ENCODE assay signal across 9 cellular contexts in genomic region chr4:78937837-78938236, GRCh38. TPM values are rescaled to one million over a fixed set of nuclear protein-coding genes. Genes with fewer than 3 reads are reported as not detected.
DNase-seq lines count a peak whose midpoint lies in the region; ATAC-seq and TF ChIP-seq lines count a peak whose summit lies in the region.
"Had no signal": no experiment of that assay in that cellular context is flagged by ENCODE, and none has a peak within 500 bp of the region (broad histone marks: within the 10 kb centered on the region; RNA-seq: fewer than 3 reads in every experiment).

No MANE protein-coding gene starts in this region.

- ATAC-seq in GM23338 (no peak), GM21576 (IDR thresholded peaks at IDR 0.05; ENCODE audit: unreplicated experiment) (no peak)
- ATAC-seq: Panc1 had no signal

- no peak overlapping the region for H2AFZ ChIP-seq in GM23338

- peaks cover 3% of the 10 kb centered on the region; the same call in 1 of the 3 replicates for H3K36me3 Mint-ChIP-seq in GM23338 (ENCODE audit: low read depth)
- H3K36me3 Mint-ChIP-seq in activated CD4-positive, alpha-beta memory T cell treated with anti-CD3 and anti-CD28 coated beads for 36 hours, result peaks cover 3% of the 10 kb centered on the region

- peaks cover 10% of the 10 kb centered on the region for H3K27me3 Mint-ChIP-seq in GM23338 (ENCODE audit: insufficient read depth, low read depth, poor library complexity)
- H3K27me3 Mint-ChIP-seq in activated CD4-positive, alpha-beta memory T cell treated with anti-CD3 and anti-CD28 coated beads for 36 hours, result peaks cover 7% of the 10 kb centered on the region

- peak overlapping the region; percentile 70 for H3K4me3 ChIP-seq in GM23338
- H3K4me3 ChIP-seq in iPS-18a (ENCODE audit: low read length), result peak overlapping the region; percentile 79

- peaks cover 18% of the 10 kb centered on the region for H3K79me2 ChIP-seq in GM23338 (replicated peaks; ENCODE audit: insufficient read depth)

- H3K36me3 ChIP-seq in GM23338 (ENCODE audit: insufficient read depth), result no peaks in the 10 kb centered on the region; the same call in 1 of the 2 replicates
- H3K36me3 ChIP-seq in iPS-18a (ENCODE audit: control insufficient read depth, low read depth, low read length), result peaks cover 3% of the 10 kb centered on the region

- H4K20me1 ChIP-seq in GM23338 (replicated peaks; ENCODE audit: insufficient read depth), result peaks cover 3% of the 10 kb centered on the region; the same call in 1 of the 2 replicates

- peak overlapping the region; percentile 94 for H3K4me2 ChIP-seq in GM23338

- H3K9ac ChIP-seq in iPS-18a (ENCODE audit: low read length), result no peak overlapping the region

- peaks cover 35% of the 10 kb centered on the region for H3K4me1 Mint-ChIP-seq in GM23338
- peaks cover 36% of the 10 kb centered on the region for H3K4me1 Mint-ChIP-seq in activated CD4-positive, alpha-beta memory T cell treated with anti-CD3 and anti-CD28 coated beads for 36 hours (ENCODE audit: low read depth)

- H3K9me2 ChIP-seq in GM23338 (ENCODE audit: insufficient read depth), result no peaks in the 10 kb centered on the region

- no peaks in the 10 kb centered on the region for H3K9me3 ChIP-seq in iPS-18a (ENCODE audit: control insufficient read depth, low read depth, low read length)

- POLR2A ChIA-PET in activated CD4-positive, alpha-beta memory T cell treated with anti-CD3 and anti-CD28 coated beads for 36 hours (lab: Charles Lee), result interaction anchor here (1.7 kb wide), 1 partner anchor 1122 kb away, joined by 3 read pairs; no protein-coding TSS in a partner anchor

- H3K27me3 ChIP-seq in GM23338 (ENCODE audit: insufficient read depth) (peaks cover 19% of the 10 kb centered on the region), iPS-18a (ENCODE audit: control insufficient read depth, insufficient read depth, low read length) (peaks cover 27% of the 10 kb centered on the region)

- H3K4me3 Mint-ChIP-seq in GM23338, result peak overlapping the region; percentile 42
- H3K4me3 Mint-ChIP-seq in activated CD4-positive, alpha-beta memory T cell treated with anti-CD3 and anti-CD28 coated beads for 36 hours, result peak overlapping the region; percentile 54

- DNase-seq in A172 (ENCODE audit: low spot score) (peak; percentile 44), GM23338 (ENCODE audit: low spot score) (no peak), NAMALWA (ENCODE audit: low spot score) (no peak), posterior vena cava (ENCODE audit: low spot score) (no peak), retina (no peak)
- no peak for DNase-seq in activated CD4-positive, alpha-beta memory T cell treated with anti-CD3 and anti-CD28 coated beads for 36 hours

- CTCF ChIA-PET in activated CD4-positive, alpha-beta memory T cell treated with anti-CD3 and anti-CD28 coated beads for 36 hours (lab: Charles Lee), result interaction anchor here (2.9 kb wide), 1 partner anchor 15 kb away, joined by 11 read pairs; no protein-coding TSS in a partner anchor

- TF ChIP-seq CTCF in GM23338 (conservative IDR thresholded peaks at IDR 0.05; ENCODE audit: low read depth in 2 of 2), result no peak

- no peak overlapping the region for H3K27ac Mint-ChIP-seq in GM23338
- no peak overlapping the region for H3K27ac Mint-ChIP-seq in activated CD4-positive, alpha-beta memory T cell treated with anti-CD3 and anti-CD28 coated beads for 36 hours

- H3F3A ChIP-seq in GM23338 (replicated peaks; ENCODE audit: low read depth), result no peaks in the 10 kb centered on the region

- H3K27ac ChIP-seq in GM23338 (ENCODE audit: low read depth) (no peak overlapping the region), iPS-18a (ENCODE audit: low read length) (no peak overlapping the region)

- intact Hi-C loops in activated CD4-positive, alpha-beta memory T cell treated with anti-CD3 and anti-CD28 coated beads for 36 hours (cut with micrococcal nuclease), result loop anchor here (2.0 to 10.0 kb wide), 7 partner anchors 161 to 1351 kb away; partner anchors contain the start of genes ANTXR2 and BMP2K
- intact Hi-C loops in posterior vena cava (cut with DNase I), result no loop called here

- no peaks in the 10 kb centered on the region for H3K9me3 Mint-ChIP-seq in GM23338
- H3K9me3 Mint-ChIP-seq in activated CD4-positive, alpha-beta memory T cell treated with anti-CD3 and anti-CD28 coated beads for 36 hours, result no peaks in the 10 kb centered on the region

- H3K4me1 ChIP-seq in GM23338 (ENCODE audit: insufficient read depth), result peaks cover 27% of the 10 kb centered on the region
- peaks cover 20% of the 10 kb centered on the region for H3K4me1 ChIP-seq in iPS-18a (ENCODE audit: control insufficient read depth, low read depth, low read length)

TF ChIP-seq in GM23338, 12 proteins besides CTCF, POLR2A, EP300 and RAD21:
- TF ChIP-seq EZH2phosphoT487 (IDR thresholded peaks at IDR 0.05; ENCODE audit: unreplicated experiment) (no peak), EZH2 (IDR thresholded peaks at IDR 0.05; ENCODE audit: low read depth, unreplicated experiment) (no peak), STAT1 (IDR thresholded peaks at IDR 0.05; ENCODE audit: unreplicated experiment) (no peak), ZNF331 (CRISPR knock-in tag; IDR thresholded peaks at IDR 0.05; ENCODE audit: low read depth) (no peak)

RNA-seq across cellular contexts. Expression of gene PAQR3, which starts 1.4 kb away (rescaled TPM):
- total RNA-seq in A172 (2014; rRNA removed; shearing (Covaris generic)), result 26.2 and 33.0 TPM in 2 replicates
- total RNA-seq in GM23338 (2014; rRNA removed; shearing (Covaris generic)), result 36.3 and 37.3 TPM in 2 replicates
- polyA plus RNA-seq in GM23338 (2016; fragmentation: Nextera tagmentation; extraction: Ambion mirVana), result 15.9 and 16.9 TPM in 2 replicates
- 10 to 100 TPM in 1 of 2 experiments, 1 to 10 TPM in 1; 6.9 to 10.2 TPM for total RNA-seq in activated CD4-positive, alpha-beta memory T cell treated with anti-CD3 and anti-CD28 coated beads for 36 hours
- 10 to 100 TPM; 11.5 to 13.0 TPM for total RNA-seq in posterior vena cava
